ENCODE assay signal across 18 cellular contexts in genomic region chr21:34775793-34776192, GRCh38.
A peak's percentile ranks its signal among the peaks of the same experiment; 100 is the strongest.
DNase-seq lines count a peak whose midpoint lies in the region; ATAC-seq, FAIRE-seq and TF ChIP-seq lines count a peak whose summit lies in the region.
"Had no signal": no experiment of that assay in that cellular context is flagged by ENCODE, and none has a peak within 500 bp of the region (broad histone marks: within the 10 kb centered on the region; RNA-seq: fewer than 3 reads in every experiment).

No MANE protein-coding gene starts in this region.

- H2AFZ ChIP-seq in mammary epithelial cell (ENCODE audit: low read depth, low read length) (peak overlapping the region; percentile 33), K562 (ENCODE audit: low read depth, low read length) (no peak overlapping the region), keratinocyte (ENCODE audit: control insufficient read depth, low read length) (no peak overlapping the region)

- DNase-seq in mammary epithelial cell (peak; percentile 83), MCF 10A (ENCODE audit: unreplicated experiment) (no peak), K562 (ENCODE audit: extremely low read depth in 1 of 4, low spot score in 3 of 4) (no peak), keratinocyte (ENCODE audit: low read depth, low spot score) (no peak), coronary artery (ENCODE audit: low spot score) (no peak), NCI-H187 treated with DMSO at 0.1 percent for 48 hours (lab: John Stamatoyannopoulos, UW) (no peak)
- DNase-seq: DMS 273 treated with DMSO at 0.1 percent for 48 hours, HCEC 1CT, NCI-H1105 treated with DMSO at 0.1 percent for 48 hours, NCI-H187, NCI-H774, SHP77 treated with DMSO at 0.1 percent for 48 hours had no signal

- POLR2A ChIA-PET in MCF 10A (lab: Yijun Ruan, JAX) (interaction anchor here (0.7 to 2.3 kb wide), 2 partner anchors 112 to 393 kb away, joined by 3 to 11 read pairs; no protein-coding TSS in a partner anchor), K562 (lab: Yijun Ruan, JAX) (interaction anchor here (1.0 to 2.0 kb wide), 2 partner anchors 10 to 729 kb away, joined by 3 to 10 read pairs; no protein-coding TSS in a partner anchor)

- CTCF ChIA-PET in mammary epithelial cell (lab: Charles Lee; ENCODE audit: low non-redundant PET), result no interaction called here
- CTCF ChIA-PET in MCF 10A (lab: Yijun Ruan, JAX), result interaction anchor here (0.6 to 2.0 kb wide), 3 partner anchors 11 to 30 kb away, joined by 4 to 7 read pairs (median 5); no protein-coding TSS in a partner anchor
- CTCF ChIA-PET in K562 (lab: Yijun Ruan, JAX; ENCODE audit: low intra/inter-chr PET ratio), result no interaction called here

- no peaks in the 10 kb centered on the region for H3K9me1 ChIP-seq in K562 (ENCODE audit: control insufficient read depth, insufficient read depth, low read length)
- H3K9me1 ChIP-seq in keratinocyte (ENCODE audit: control insufficient read depth, extremely low read depth, insufficient read depth, low read length), result no peaks in the 10 kb centered on the region

- H3K27me3 Mint-ChIP-seq in MCF 10A (ENCODE audit: insufficient read depth, unreplicated experiment), result no peaks in the 10 kb centered on the region

- H3K4me3 Mint-ChIP-seq in MCF 10A (ENCODE audit: unreplicated experiment), result no peak overlapping the region

- in situ Hi-C loops in mammary epithelial cell (cut with MboI; ENCODE audit: low sequenced_read_pairs in 2 of 2), result no loop called here
- in situ Hi-C loops in K562 (cut with MboI), result no loop called here

- BruUV-seq in mammary epithelial cell (replicated peaks; lab: Mats Ljungman, UMichigan) (no TSS peak), MCF 10A (replicated peaks; lab: Mats Ljungman, UMichigan) (no TSS peak), K562 (replicated peaks; lab: Mats Ljungman, UMichigan) (no TSS peak)

- H3K4me1 ChIP-seq in mammary epithelial cell (ENCODE audit: insufficient read depth, low read length), result peaks cover 18% of the 10 kb centered on the region
- no peaks in the 10 kb centered on the region for H3K4me1 ChIP-seq in K562 (replicated peaks in 1 of 2; ENCODE audit: control insufficient read depth in 2 of 2, insufficient read depth in 2 of 2, low read length in 2 of 2)
- H3K4me1 ChIP-seq in keratinocyte (ENCODE audit: control insufficient read depth, extremely low read depth, insufficient read depth, low read length), result peaks cover 9% of the 10 kb centered on the region
- H3K4me1 ChIP-seq: BLaER1 had no signal

- no peak overlapping the region for H3K9ac ChIP-seq in mammary epithelial cell (ENCODE audit: insufficient read depth, low read length)
- H3K9ac ChIP-seq in K562 (ENCODE audit: insufficient read depth in 1 of 2, low read depth in 2 of 2, low read length in 2 of 2), result no peak overlapping the region
- no peak overlapping the region for H3K9ac ChIP-seq in keratinocyte (ENCODE audit: control insufficient read depth, extremely low read depth, insufficient read depth, low read length)
- H3K9ac ChIP-seq: BLaER1, KMS-11 had no signal

- peak; percentile 17; the same call in 1 of the 3 replicates for ATAC-seq in K562
- ATAC-seq in HG03460 (IDR thresholded peaks at IDR 0.05; ENCODE audit: unreplicated experiment), result no peak
- ATAC-seq in GM21515 (IDR thresholded peaks at IDR 0.05; ENCODE audit: unreplicated experiment), result no peak
- ATAC-seq: Panc1 had no signal

- no peak for FAIRE-seq in K562 (lab: Jason Lieb, UNC)
- FAIRE-seq in keratinocyte (lab: Jason Lieb, UNC), result peak; percentile 13

- WGBS in mammary epithelial cell (ENCODE audit: low coverage, missing lambda C conversion rate), result 15% methylated on average over 6 of the region's 7 CpGs
- WGBS in K562 (ENCODE audit: insufficient coverage, low coverage, missing lambda C conversion rate), result 2% methylated on average over 7 of the region's 7 CpGs

- no peak for TF ChIP-seq POLR2A in K562 (conservative IDR thresholded peaks at IDR 0.05)

- no peak overlapping the region for H3K4me2 ChIP-seq in mammary epithelial cell (ENCODE audit: insufficient read depth, low read depth, low read length)
- H3K4me2 ChIP-seq in K562 (ENCODE audit: insufficient read depth, low read length), result no peak overlapping the region
- H3K4me2 ChIP-seq in keratinocyte (ENCODE audit: control insufficient read depth, extremely low read depth, insufficient read depth, low read depth, low read length), result no peak overlapping the region
- H3K4me2 ChIP-seq: BLaER1, KMS-11 had no signal

- H4K20me1 ChIP-seq in mammary epithelial cell (ENCODE audit: insufficient read depth, low read length) (no peaks in the 10 kb centered on the region), K562 (replicated peaks; ENCODE audit: control insufficient read depth, insufficient read depth, low read length) (no peaks in the 10 kb centered on the region), keratinocyte (ENCODE audit: control insufficient read depth, extremely low read depth, insufficient read depth, low read length) (no peaks in the 10 kb centered on the region)
- H4K20me1 ChIP-seq: BLaER1 had no signal

- H3K27me3 ChIP-seq in mammary epithelial cell (ENCODE audit: insufficient read depth, low read length), result no peaks in the 10 kb centered on the region
- H3K27me3 ChIP-seq in K562 (ENCODE audit: control insufficient read depth in 2 of 2, insufficient read depth in 2 of 2, low read length in 2 of 2), result peaks cover 0 to 15% of the 10 kb centered on the region in 2 experiments; a peak in 3 of 5 replicates
- H3K27me3 ChIP-seq in keratinocyte (ENCODE audit: control insufficient read depth, extremely low read depth, insufficient read depth, low read length), result no peaks in the 10 kb centered on the region
- H3K27me3 ChIP-seq: BLaER1 had no signal

- dilution Hi-C loops in mammary epithelial cell (cut with HindIII; ENCODE audit: low sequenced_read_pairs), result no loop called here
- dilution Hi-C loops in keratinocyte (cut with MboI; ENCODE audit: extremely low pct_ligation_motif_present, low sequenced_read_pairs), result no loop called here

- H3K36me3 ChIP-seq in mammary epithelial cell (ENCODE audit: insufficient read depth, low read length) (no peaks in the 10 kb centered on the region), K562 (ENCODE audit: control insufficient read depth, insufficient read depth, low read length) (no peaks in the 10 kb centered on the region), keratinocyte (ENCODE audit: control insufficient read depth in 2 of 2, extremely low read depth in 1 of 2, insufficient read depth in 2 of 2, low read length in 2 of 2) (no peaks in the 10 kb centered on the region)
- H3K36me3 ChIP-seq: BLaER1 had no signal

- no peak for TF ChIP-seq EP300 in K562 (IDR thresholded peaks at IDR 0.05; ENCODE audit: low read length)

- H3K36me3 Mint-ChIP-seq in MCF 10A (ENCODE audit: insufficient read depth, unreplicated experiment), result no peaks in the 10 kb centered on the region

- no peaks in the 10 kb centered on the region for H3K9me3 Mint-ChIP-seq in MCF 10A (ENCODE audit: unreplicated experiment)

- H3K4me1 Mint-ChIP-seq in MCF 10A (ENCODE audit: insufficient read depth, unreplicated experiment), result peaks cover 32% of the 10 kb centered on the region

- H3K27ac Mint-ChIP-seq in MCF 10A (ENCODE audit: low read depth, unreplicated experiment), result no peak overlapping the region

- intact Hi-C loops in mammary epithelial cell (cut with micrococcal nuclease) (no loop called here), MCF 10A (cut with micrococcal nuclease) (no loop called here), K562 (cut with micrococcal nuclease) (no loop called here)

- TF ChIP-seq CTCF in mammary epithelial cell (conservative IDR thresholded peaks at IDR 0.05 in 1 of 2, IDR thresholded peaks at IDR 0.05 in 1 of 2; ENCODE audit: extremely low read depth in 1 of 2, insufficient read depth in 1 of 2, low read depth in 1 of 2, low read length in 2 of 2), result no peak
- no peak for TF ChIP-seq CTCF in MCF 10A (IDR thresholded peaks at IDR 0.05; ENCODE audit: unreplicated experiment)
- no peak for TF ChIP-seq CTCF in K562 (IDR thresholded peaks at IDR 0.05 in 2 of 3, conservative IDR thresholded peaks at IDR 0.05 in 1 of 3; ENCODE audit: insufficient read depth in 2 of 3, low read depth in 1 of 3, low read length in 3 of 3)
- TF ChIP-seq CTCF in keratinocyte (optimal IDR thresholded peaks at IDR 0.05 in 1 of 3, IDR thresholded peaks at IDR 0.05 in 1 of 3, conservative IDR thresholded peaks at IDR 0.05 in 1 of 3; ENCODE audit: extremely low read depth in 1 of 3, insufficient read depth in 2 of 3, low read length in 3 of 3), result no peak
- TF ChIP-seq CTCF in coronary artery (IDR thresholded peaks at IDR 0.05), result no peak

- H3K79me2 ChIP-seq in mammary epithelial cell (ENCODE audit: insufficient read depth, low read length) (no peaks in the 10 kb centered on the region), K562 (ENCODE audit: control insufficient read depth, insufficient read depth, low read length) (no peaks in the 10 kb centered on the region), keratinocyte (ENCODE audit: control insufficient read depth, insufficient read depth, low read length) (no peaks in the 10 kb centered on the region)

- no peak for TF ChIP-seq RAD21 in K562 (CRISPR knock-in tag; conservative IDR thresholded peaks at IDR 0.05 in 1 of 2, IDR thresholded peaks at IDR 0.05 in 1 of 2)

- no peaks in the 10 kb centered on the region for H3K9me3 ChIP-seq in mammary epithelial cell (replicated peaks; ENCODE audit: insufficient read depth, low read length)
- no peaks in the 10 kb centered on the region for H3K9me3 ChIP-seq in K562 (replicated peaks; ENCODE audit: control insufficient read depth, insufficient read depth, low read depth, low read length)
- no peaks in the 10 kb centered on the region for H3K9me3 ChIP-seq in keratinocyte (ENCODE audit: control insufficient read depth, low read depth, low read length)

- no peak overlapping the region for H3K4me3 ChIP-seq in mammary epithelial cell (replicated peaks in 1 of 3; ENCODE audit: insufficient read depth in 1 of 3, low read depth in 2 of 3, low read length in 3 of 3)
- H3K4me3 ChIP-seq in K562, result no peak overlapping the region
- H3K4me3 ChIP-seq in keratinocyte (ENCODE audit: control insufficient read depth in 2 of 3, extremely low read depth in 1 of 3, insufficient read depth in 2 of 3, low read depth in 1 of 3, low read length in 3 of 3), result no peak overlapping the region
- no peak overlapping the region for H3K4me3 ChIP-seq in coronary artery
- H3K4me3 ChIP-seq: BLaER1 had no signal

- H3K27ac ChIP-seq in mammary epithelial cell (ENCODE audit: insufficient read depth, low read depth, low read length) (peak overlapping the region; percentile 23), K562 (ENCODE audit: extremely low read depth, low read depth, low read length) (no peak overlapping the region), keratinocyte (ENCODE audit: control insufficient read depth, insufficient read depth, low read length) (no peak overlapping the region), coronary artery (no peak overlapping the region)
- H3K27ac ChIP-seq: 22Rv1, BLaER1, KMS-11 had no signal

TF ChIP-seq in K562, 482 proteins besides CTCF, POLR2A, EP300 and RAD21 (continues in another document):
- TF ChIP-seq THAP7 (CRISPR knock-in tag; IDR thresholded peaks at IDR 0.05), result no peak
